15 cellular contexts compared by ENCODE assay signal in the genomic region with DNA sequence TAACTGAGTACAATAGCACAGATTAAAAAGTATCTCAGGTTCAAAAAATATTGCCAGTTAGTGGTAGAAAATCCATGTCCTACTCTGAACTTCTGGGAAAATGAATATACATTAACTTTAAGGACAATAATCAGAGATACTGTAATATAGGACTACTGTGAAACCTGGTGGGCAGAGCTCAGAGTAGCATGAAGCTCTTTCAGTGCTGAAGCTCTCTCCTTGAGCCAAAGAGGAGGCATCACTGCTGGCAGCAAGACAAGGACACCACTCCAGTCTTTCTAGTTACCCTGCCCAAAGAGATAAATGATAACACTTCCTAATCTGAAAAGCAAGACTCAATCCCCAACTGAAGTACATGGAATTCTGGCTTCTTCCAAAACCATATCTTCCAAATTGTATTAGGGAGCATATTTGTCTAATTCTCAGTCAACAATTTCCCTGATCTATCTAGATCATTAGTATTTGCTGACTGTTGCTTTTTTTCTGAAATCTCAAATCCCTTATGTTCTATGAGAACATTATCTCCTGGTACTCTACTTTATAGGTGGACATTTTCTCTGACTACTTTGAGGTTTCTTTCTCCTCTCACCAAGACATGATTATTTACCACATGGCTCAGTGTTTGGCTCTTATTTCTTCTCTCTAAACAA. TPM values are rescaled to one million over a fixed set of nuclear protein-coding genes. Genes with fewer than 3 reads are reported as not detected.
"Had no signal": no experiment of that assay in that cellular context is flagged by ENCODE, and none has a peak within 500 bp of the region (broad histone marks: within the 10 kb centered on the region; RNA-seq: fewer than 3 reads in every experiment).

No MANE protein-coding gene starts in this region.

- H3K9me3 ChIP-seq: esophagus muscularis mucosa, mucosa of descending colon, sigmoid colon, stomach had no signal

- ATAC-seq: activated T-helper 17 cell treated with anti-CD3 and anti-CD28 coated beads, Interleukin-2, amount 50 U/mL, for 72 hours; natural killer cell had no signal

- H3K27ac ChIP-seq: brain microvascular endothelial cell, dorsolateral prefrontal cortex, esophagus muscularis mucosa, sigmoid colon, stomach had no signal

- H3K4me1 ChIP-seq: esophagus muscularis mucosa, stomach had no signal

- FAIRE-seq: urothelium cell line had no signal

- DNase-seq: activated CD4-positive, alpha-beta T cell treated with anti-CD3 and anti-CD28 coated beads for 48 hours; activated naive CD4-positive, alpha-beta T cell treated with anti-CD3 and anti-CD28 coated beads for 36 hours; amniotic stem cell; cerebellar nuclear complex; dorsolateral prefrontal cortex; natural killer cell; sigmoid colon; stimulated activated CD4-positive, alpha-beta T cell treated with anti-CD3 and anti-CD28 coated beads, Interleukin-15, amount 100 ng/mL, for 24 hours; stimulated activated CD4-positive, alpha-beta T cell treated with anti-CD3 and anti-CD28 coated beads, Interleukin-4, amount 100 ng/mL, for 24 hours; stomach had no signal

- H3K36me3 ChIP-seq: brain microvascular endothelial cell, esophagus muscularis mucosa, sigmoid colon, stomach had no signal

- H3K27me3 ChIP-seq: brain microvascular endothelial cell, dorsolateral prefrontal cortex, esophagus muscularis mucosa, sigmoid colon, stomach had no signal

- H3K4me3 ChIP-seq: dorsolateral prefrontal cortex, esophagus muscularis mucosa, mucosa of descending colon, sigmoid colon, stomach had no signal

RNA-seq across cellular contexts. Expression of a gene that starts 55.9 kb away (rescaled TPM):
- total RNA-seq: natural killer cell had no signal
